Comparison of ENCODE assay signal across 9 cellular contexts in genomic region chr15:59437777-59438574, GRCh38. TPM values are rescaled to one million over a fixed set of nuclear protein-coding genes. Genes with fewer than 3 reads are reported as not detected.
DNase-seq lines count a peak whose midpoint lies in the region; ATAC-seq and TF ChIP-seq lines count a peak whose summit lies in the region.
"Had no signal": no experiment of that assay in that cellular context is flagged by ENCODE, and none has a peak within 500 bp of the region (broad histone marks: within the 10 kb centered on the region; RNA-seq: fewer than 3 reads in every experiment).

Gene FAM81A (plus strand): TSS chr15:59438186. CDS start chr15:59458627, 20,441 bp downstream.

- intact Hi-C loops in Panc1 (cut with micrococcal nuclease; ENCODE audit: unreplicated experiment): no loop called here
- intact Hi-C loops in adrenal gland (cut with DNase I): no loop called here
- intact Hi-C loops in heart right ventricle (cut with DNase I): loop anchor here in 4 of 10 donors (5.0 kb wide), 1 partner anchor 66 kb away; the partner anchor contains the start of gene MYO1E (in 4 of the 4)

- no peak within 1 kb of the TSS for H3K23ac ChIP-seq in trophoblast cell (ENCODE audit: low read length)

- no peak within 1 kb of the TSS for H2BK12ac ChIP-seq in trophoblast cell (ENCODE audit: low read length)

- no peaks in the 10 kb centered on the region for H3K79me2 ChIP-seq in trophoblast cell (ENCODE audit: control insufficient read depth, insufficient read depth, low read length, poor library complexity)

- no peak for TF ChIP-seq CTCF in Panc1 (IDR thresholded peaks at IDR 0.05)
- TF ChIP-seq CTCF in adrenal gland (IDR thresholded peaks at IDR 0.05): no peak
- no peak for TF ChIP-seq CTCF in heart right ventricle (IDR thresholded peaks at IDR 0.05)

- H3K4me3 ChIP-seq in Panc1 (ENCODE audit: low read depth in 2 of 2, low read length in 2 of 2) (peak within 1 kb of the TSS; percentile 50 to 67), adrenal gland (peak within 1 kb of the TSS in 2 of 4 donors; percentile 13 to 59), heart right ventricle (peak within 1 kb of the TSS; percentile 25 to 70 (median 60)), trophoblast cell (ENCODE audit: low read depth, low read length) (peak within 1 kb of the TSS; percentile 66)

- peaks cover 9% of the 10 kb centered on the region; the same call in 1 of the 2 replicates for H3K4me1 ChIP-seq in Panc1 (ENCODE audit: control insufficient read depth, insufficient read depth, low read length)
- peaks cover 0 to 12% of the 10 kb centered on the region in 2 donors for H3K4me1 ChIP-seq in adrenal gland (replicated peaks in 1 of 2)
- peaks cover 7 to 21% (median 17%) of the 10 kb centered on the region in 9 donors for H3K4me1 ChIP-seq in heart right ventricle
- peaks cover 8 to 10% of the 10 kb centered on the region in 2 experiments for H3K4me1 ChIP-seq in trophoblast cell (ENCODE audit: control insufficient read depth in 1 of 2, insufficient read depth in 2 of 2, low read length in 2 of 2)

- H3K36me3 ChIP-seq in Panc1 (ENCODE audit: control insufficient read depth, insufficient read depth, low read length) (no peaks in the 10 kb centered on the region), adrenal gland (replicated peaks in 1 of 2) (no peaks in the 10 kb centered on the region), heart right ventricle (no peaks in the 10 kb centered on the region), trophoblast cell (ENCODE audit: control insufficient read depth in 1 of 2, insufficient read depth in 2 of 2, low read length in 2 of 2) (no peaks in the 10 kb centered on the region)
- H3K36me3 ChIP-seq: neutrophil had no signal

- H2AK5ac ChIP-seq in trophoblast cell (ENCODE audit: low read length): no peak within 1 kb of the TSS

- no TSS peak for BruUV-seq in Panc1 (replicated peaks; lab: Mats Ljungman, UMichigan)

- H4K91ac ChIP-seq in trophoblast cell (ENCODE audit: low read depth, low read length): no peak within 1 kb of the TSS

- no peaks in the 10 kb centered on the region for H3K9me3 ChIP-seq in Panc1 (ENCODE audit: control insufficient read depth, insufficient read depth, low read depth, low read length)
- no peaks in the 10 kb centered on the region for H3K9me3 ChIP-seq in adrenal gland (replicated peaks in 1 of 3)
- no peaks in the 10 kb centered on the region for H3K9me3 ChIP-seq in heart right ventricle
- H3K9me3 ChIP-seq in trophoblast cell (ENCODE audit: insufficient read depth, low read depth, low read length): peaks cover 7% of the 10 kb centered on the region
- H3K9me3 ChIP-seq: neutrophil had no signal

- H3K4ac ChIP-seq in trophoblast cell (ENCODE audit: low read depth, low read length): no peak within 1 kb of the TSS

- H4K8ac ChIP-seq in trophoblast cell (ENCODE audit: low read depth, low read length): no peak within 1 kb of the TSS

- H3K4me2 ChIP-seq in trophoblast cell (ENCODE audit: low read length): peak within 1 kb of the TSS; percentile 82

- peak within 1 kb of the TSS; percentile 56 for H2AFZ ChIP-seq in trophoblast cell (ENCODE audit: insufficient read depth, low read length, poor library complexity)

- peak within 1 kb of the TSS; percentile 9 for H3K14ac ChIP-seq in trophoblast cell (ENCODE audit: low read length)

- CTCF ChIA-PET in Panc1 (lab: Charles Lee): interaction anchor here (0.6 kb wide), 1 partner anchor 315 kb away, joined by 5 read pairs; no protein-coding TSS in a partner anchor

- H3K27ac ChIP-seq in Panc1 (ENCODE audit: low read length): peak within 1 kb of the TSS; percentile 52; the same call in 1 of the 2 replicates
- H3K27ac ChIP-seq in adrenal gland: no peak within 1 kb of the TSS
- H3K27ac ChIP-seq in heart right ventricle: peak within 1 kb of the TSS in 5 of 10 donors; percentile 28 to 62 (median 41)
- no peak within 1 kb of the TSS for H3K27ac ChIP-seq in trophoblast cell (ENCODE audit: low read depth, low read length)
- H3K27ac ChIP-seq: neutrophil had no signal

- H3K9ac ChIP-seq in trophoblast cell (ENCODE audit: low read length): no peak within 1 kb of the TSS

- no peak within 1 kb of the TSS for H2BK5ac ChIP-seq in trophoblast cell (ENCODE audit: low read depth, low read length, poor library complexity)

- H2BK120ac ChIP-seq in trophoblast cell (ENCODE audit: insufficient read depth, low read length, poor library complexity): no peak within 1 kb of the TSS

- in situ Hi-C loops in Panc1 (cut with HindIII; ENCODE audit: low pct_unique_long_range_greater_than_20kb, low sequenced_read_pairs): no loop called here

- POLR2A ChIA-PET in Panc1 (lab: Charles Lee): no interaction called here

- H4K12ac ChIP-seq in trophoblast cell (ENCODE audit: low read depth, low read length): peak within 1 kb of the TSS; percentile 12

- no peak for TF ChIP-seq POLR2A in adrenal gland (IDR thresholded peaks at IDR 0.05)

- H3K79me1 ChIP-seq in trophoblast cell (ENCODE audit: low read length): no peaks in the 10 kb centered on the region

- DNase-seq in DMS53 (lab: John Stamatoyannopoulos, UW) (peak; percentile 87), HPDE6-E6E7 (ENCODE audit: extremely low spot score) (peak; percentile 69), Panc1 (ENCODE audit: low read depth, low spot score) (no peak), adrenal gland (peak; percentile 59 to 82 (median 77)), heart right ventricle (peak; percentile 89 to 91), trophoblast cell (peak; percentile 23 to 69), kidney glomerular epithelial cell (lab: John Stamatoyannopoulos, UW) (no peak)

- peak within 1 kb of the TSS; percentile 46 for H3K18ac ChIP-seq in trophoblast cell (ENCODE audit: low read length)

- H3K27me3 ChIP-seq in Panc1 (ENCODE audit: control insufficient read depth, insufficient read depth, low read length) (peaks cover 10% of the 10 kb centered on the region), adrenal gland (no peaks in the 10 kb centered on the region), heart right ventricle (peaks cover 0 to 38% (median 0%) of the 10 kb centered on the region in 7 donors), trophoblast cell (ENCODE audit: insufficient read depth, low read length) (peaks cover 28% of the 10 kb centered on the region)

- ATAC-seq in GM21360 (IDR thresholded peaks at IDR 0.05; ENCODE audit: unreplicated experiment): peak; percentile 68
- ATAC-seq in Panc1: peak; percentile 93
- peak; percentile 96 to 99 (median 98) for ATAC-seq in heart right ventricle

- 0 to 1% (median 0%) methylated on average over 8 to 95 of the region's 95 CpGs for WGBS in adrenal gland, 4 donors
- WGBS in heart right ventricle, 2 donors: 0% methylated on average over 84 to 95 of the region's 95 CpGs
- WGBS in trophoblast cell (ENCODE audit: extremely low coverage, insufficient coverage, insufficient read length): no CpG with 5 or more reads among the region's 95 CpGs

RNA-seq across cellular contexts. Expression of gene FAM81A, which starts in this region (rescaled TPM):
- total RNA-seq in Panc1 (2021; ENCODE audit: unreplicated experiment): 7.3 TPM
- 5.0 TPM for polyA plus RNA-seq in Panc1 (2012; ENCODE audit: insufficient read length)
- under 1 TPM in 4 of 8 donors, not detected in 4; 0.08 to 0.96 (median 0.20) TPM for total RNA-seq in adrenal gland
- under 1 TPM; 0.16 to 0.31 (median 0.27) TPM for polyA plus RNA-seq in adrenal gland
- 10 to 100 TPM in 2 of 10 donors, 1 to 10 TPM in 8; 2.5 to 10.1 (median 4.2) TPM for total RNA-seq in heart right ventricle
- 1 to 10 TPM; 1.3 to 3.2 TPM for polyA plus RNA-seq in heart right ventricle
- 0.10 and 0.19 TPM in 2 replicates for polyA plus RNA-seq in trophoblast cell (2013)

Comparison
In these comparisons a context has a peak if more than half of its experiments do, and no peak if none do; other contexts are left out.
1. Peak in DNase-seq in adrenal gland; RNA of the gene not detected or under 1 TPM.
2. DNase-seq: peak in DMS53 (single experiment), HPDE6-E6E7 (single experiment), heart right ventricle (2 of 2) and trophoblast cell (2 of 2); none in Panc1 (single experiment) and kidney glomerular epithelial cell (single experiment).
3. Peak in every context shown above with its lines, with median percentiles within 50 percentile points of each other: ATAC-seq.